ENCODE assay signal across 8 cellular contexts in genomic region chr6:69791065-69791471, GRCh38. TPM values are rescaled to one million over a fixed set of nuclear protein-coding genes. Genes with fewer than 3 reads are reported as not detected.
DNase-seq lines count a peak whose midpoint lies in the region; ATAC-seq and TF ChIP-seq lines count a peak whose summit lies in the region.

No MANE protein-coding gene starts in this region.

- TF ChIP-seq CTCF in astrocyte of the spinal cord (IDR thresholded peaks at IDR 0.05; ENCODE audit: low read depth, low read length) (no peak), neural crest cell (conservative IDR thresholded peaks at IDR 0.05) (no peak), PC-3 (conservative IDR thresholded peaks at IDR 0.05; ENCODE audit: low read depth, low read length) (no peak)

- peaks cover 22% of the 10 kb centered on the region for H3K4me1 Mint-ChIP-seq in neural crest cell
- H3K4me1 Mint-ChIP-seq in activated naive CD4-positive, alpha-beta T cell treated with anti-CD3 and anti-CD28 coated beads for 36 hours (ENCODE audit: low read depth): peaks cover 55% of the 10 kb centered on the region

- CTCF ChIA-PET in activated naive CD4-positive, alpha-beta T cell treated with anti-CD3 and anti-CD28 coated beads for 36 hours (lab: Charles Lee): interaction anchor here (0.6 to 0.9 kb wide), 3 partner anchors 8 to 16 kb away, joined by 3 to 4 read pairs (median 3); no protein-coding TSS in a partner anchor
- CTCF ChIA-PET in PC-3 (lab: Charles Lee): no interaction called here

- no peaks in the 10 kb centered on the region for H3K9me2 ChIP-seq in PC-3 (replicated peaks; ENCODE audit: low read length)

- no peaks in the 10 kb centered on the region for H3K9me3 Mint-ChIP-seq in neural crest cell
- no peaks in the 10 kb centered on the region for H3K9me3 Mint-ChIP-seq in activated naive CD4-positive, alpha-beta T cell treated with anti-CD3 and anti-CD28 coated beads for 36 hours

- DNase-seq in astrocyte of the spinal cord (ENCODE audit: low read depth, low spot score): peak; percentile 18
- DNase-seq in neural crest cell (ENCODE audit: low read depth, low spot score): no peak
- no peak for DNase-seq in NOMO-1 treated with DMSO at 0.1 percent for 48 hours (lab: John Stamatoyannopoulos, UW; ENCODE audit: unreplicated experiment)
- DNase-seq in activated naive CD4-positive, alpha-beta T cell treated with anti-CD3 and anti-CD28 coated beads for 36 hours: no peak
- DNase-seq in PC-3: no peak

- H3K4me3 ChIP-seq in astrocyte of the spinal cord (ENCODE audit: low read depth, low read length) (no peak overlapping the region), PC-3 (ENCODE audit: low read length) (no peak overlapping the region)

- no peak overlapping the region for H3K4me2 ChIP-seq in PC-3 (ENCODE audit: low read length)

- no peaks in the 10 kb centered on the region for H4K20me1 ChIP-seq in PC-3 (ENCODE audit: low read length)

- in situ Hi-C loops in astrocyte of the spinal cord (cut with HindIII; ENCODE audit: low sequenced_read_pairs): no loop called here

- no peak overlapping the region for H2AFZ ChIP-seq in PC-3 (ENCODE audit: low read length)

- ATAC-seq in GM19043 (IDR thresholded peaks at IDR 0.05; ENCODE audit: low read depth, unreplicated experiment) (peak; percentile 49), HG02943 (IDR thresholded peaks at IDR 0.05; ENCODE audit: low read depth, unreplicated experiment) (peak; percentile 47), PC-3 (no peak), GM18873 (IDR thresholded peaks at IDR 0.05; ENCODE audit: low FRiP score, unreplicated experiment) (no peak)

- no peaks in the 10 kb centered on the region for H3K36me3 ChIP-seq in PC-3 (ENCODE audit: low read depth, low read length)

- peak overlapping the region; percentile 45 for H3K4me3 Mint-ChIP-seq in neural crest cell
- no peak overlapping the region for H3K4me3 Mint-ChIP-seq in activated naive CD4-positive, alpha-beta T cell treated with anti-CD3 and anti-CD28 coated beads for 36 hours

- H3K4me1 ChIP-seq in PC-3 (ENCODE audit: insufficient read depth, low read length): no peaks in the 10 kb centered on the region

- H3K9ac ChIP-seq in PC-3 (ENCODE audit: low read length): no peak overlapping the region

- H3K27me3 ChIP-seq in PC-3 (ENCODE audit: low read length): no peaks in the 10 kb centered on the region

- H3K27me3 Mint-ChIP-seq in neural crest cell (ENCODE audit: low read depth): no peaks in the 10 kb centered on the region
- H3K27me3 Mint-ChIP-seq in activated naive CD4-positive, alpha-beta T cell treated with anti-CD3 and anti-CD28 coated beads for 36 hours (ENCODE audit: low read depth): no peaks in the 10 kb centered on the region

- BruUV-seq in PC-3 (replicated peaks; lab: Mats Ljungman, UMichigan): no TSS peak

- H3K36me3 Mint-ChIP-seq in neural crest cell (ENCODE audit: low read depth): peaks cover 2% of the 10 kb centered on the region
- H3K36me3 Mint-ChIP-seq in activated naive CD4-positive, alpha-beta T cell treated with anti-CD3 and anti-CD28 coated beads for 36 hours (ENCODE audit: low read depth): peaks cover 7% of the 10 kb centered on the region

- intact Hi-C loops in activated naive CD4-positive, alpha-beta T cell treated with anti-CD3 and anti-CD28 coated beads for 36 hours (cut with micrococcal nuclease): no loop called here
- intact Hi-C loops in PC-3 (cut with micrococcal nuclease): no loop called here

- H3K27ac ChIP-seq in PC-3 (ENCODE audit: low read length): no peak overlapping the region

- H3K27ac Mint-ChIP-seq in neural crest cell (ENCODE audit: unreplicated experiment): no peak overlapping the region
- H3K27ac Mint-ChIP-seq in activated naive CD4-positive, alpha-beta T cell treated with anti-CD3 and anti-CD28 coated beads for 36 hours: no peak overlapping the region

- POLR2A ChIA-PET in PC-3 (lab: Charles Lee; ENCODE audit: unreplicated experiment): no interaction called here

- H3K79me2 ChIP-seq in PC-3 (ENCODE audit: low read length): no peaks in the 10 kb centered on the region

- no peaks in the 10 kb centered on the region for H3K9me3 ChIP-seq in PC-3 (ENCODE audit: low read length)

- no peaks in the 10 kb centered on the region for H3F3A ChIP-seq in PC-3 (ENCODE audit: low read length, unreplicated experiment)

RNA-seq across cellular contexts. Expression of gene LMBRD1, which starts 5.7 kb away (rescaled TPM):
- 17.2 and 17.7 TPM in 2 replicates for total RNA-seq in neural crest cell
- 10 to 100 TPM; 10.7 to 12.7 TPM for total RNA-seq in activated naive CD4-positive, alpha-beta T cell treated with anti-CD3 and anti-CD28 coated beads for 36 hours
- total RNA-seq in PC-3 (2014; rRNA removed): 5.4 and 5.6 TPM in 2 replicates

Comparison
In these comparisons a context has a peak if more than half of its experiments do, and no peak if none do; other contexts are left out.
1. ATAC-seq: peak in GM19043 (single experiment) and HG02943 (single experiment); none in PC-3 (single experiment) and GM18873 (single experiment).